Comparison of ENCODE assay signal across 1 cellular context in the genomic region with DNA sequence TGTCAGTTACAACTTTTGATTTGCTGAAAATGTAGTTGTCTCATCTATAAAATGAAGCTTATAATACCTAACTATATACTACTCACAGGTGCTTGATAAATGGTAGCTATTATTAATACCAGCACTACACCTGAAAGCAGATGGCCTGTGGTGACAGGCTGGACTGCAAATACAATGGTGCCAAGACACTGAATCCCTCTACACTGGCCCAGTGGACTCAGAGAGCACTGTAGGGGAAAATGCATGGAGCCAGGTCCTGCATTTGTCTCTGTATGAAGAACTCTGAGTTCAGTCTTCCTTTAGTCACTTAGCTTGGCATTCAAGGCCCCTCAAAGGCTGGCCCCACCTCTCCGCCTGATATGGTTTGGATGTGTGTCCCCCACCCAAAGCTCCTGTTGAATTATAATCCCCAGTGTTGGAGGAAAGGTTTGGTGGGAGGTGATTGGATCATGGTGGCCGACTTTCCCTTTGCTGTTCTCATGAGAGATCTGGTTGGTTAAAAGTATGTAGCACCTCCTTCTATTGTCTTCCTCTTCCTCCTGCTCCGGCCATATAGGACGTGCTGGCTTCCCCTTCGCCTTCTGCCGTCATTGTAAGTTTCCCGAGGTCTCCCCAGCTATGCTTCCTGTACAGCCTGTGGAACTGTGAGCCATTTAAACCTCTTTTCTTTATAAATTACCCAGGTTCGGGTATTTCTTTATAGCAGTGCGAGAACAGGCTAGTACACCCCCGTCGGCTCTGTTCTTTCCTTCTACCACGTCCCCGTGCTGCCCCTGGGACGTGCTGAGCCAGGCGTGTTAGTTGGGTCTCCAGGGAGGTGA.
A peak's percentile ranks its signal among the peaks of the same experiment; 100 is the strongest.
TF ChIP-seq lines count a peak whose summit lies in the region.

No MANE protein-coding gene starts in this region.

TF ChIP-seq in HepG2, 621 proteins besides CTCF, POLR2A, EP300 and RAD21 (continued from another document and continues in another):
- TF ChIP-seq, protein P1, sequence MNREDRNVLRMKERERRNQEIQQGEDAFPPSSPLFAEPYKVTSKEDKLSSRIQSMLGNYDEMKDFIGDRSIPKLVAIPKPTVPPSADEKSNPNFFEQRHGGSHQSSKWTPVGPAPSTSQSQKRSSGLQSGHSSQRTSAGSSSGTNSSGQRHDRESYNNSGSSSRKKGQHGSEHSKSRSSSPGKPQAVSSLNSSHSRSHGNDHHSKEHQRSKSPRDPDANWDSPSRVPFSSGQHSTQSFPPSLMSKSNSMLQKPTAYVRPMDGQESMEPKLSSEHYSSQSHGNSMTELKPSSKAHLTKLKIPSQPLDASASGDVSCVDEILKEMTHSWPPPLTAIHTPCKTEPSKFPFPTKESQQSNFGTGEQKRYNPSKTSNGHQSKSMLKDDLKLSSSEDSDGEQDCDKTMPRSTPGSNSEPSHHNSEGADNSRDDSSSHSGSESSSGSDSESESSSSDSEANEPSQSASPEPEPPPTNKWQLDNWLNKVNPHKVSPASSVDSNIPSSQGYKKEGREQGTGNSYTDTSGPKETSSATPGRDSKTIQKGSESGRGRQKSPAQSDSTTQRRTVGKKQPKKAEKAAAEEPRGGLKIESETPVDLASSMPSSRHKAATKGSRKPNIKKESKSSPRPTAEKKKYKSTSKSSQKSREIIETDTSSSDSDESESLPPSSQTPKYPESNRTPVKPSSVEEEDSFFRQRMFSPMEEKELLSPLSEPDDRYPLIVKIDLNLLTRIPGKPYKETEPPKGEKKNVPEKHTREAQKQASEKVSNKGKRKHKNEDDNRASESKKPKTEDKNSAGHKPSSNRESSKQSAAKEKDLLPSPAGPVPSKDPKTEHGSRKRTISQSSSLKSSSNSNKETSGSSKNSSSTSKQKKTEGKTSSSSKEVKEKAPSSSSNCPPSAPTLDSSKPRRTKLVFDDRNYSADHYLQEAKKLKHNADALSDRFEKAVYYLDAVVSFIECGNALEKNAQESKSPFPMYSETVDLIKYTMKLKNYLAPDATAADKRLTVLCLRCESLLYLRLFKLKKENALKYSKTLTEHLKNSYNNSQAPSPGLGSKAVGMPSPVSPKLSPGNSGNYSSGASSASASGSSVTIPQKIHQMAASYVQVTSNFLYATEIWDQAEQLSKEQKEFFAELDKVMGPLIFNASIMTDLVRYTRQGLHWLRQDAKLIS (CRISPR knock-in tag; IDR thresholded peaks at IDR 0.05), result no peak
- no peak for TF ChIP-seq NFIC (IDR thresholded peaks at IDR 0.05; ENCODE audit: low read length)
- no peak for TF ChIP-seq ZNF224 (CRISPR knock-in tag; IDR thresholded peaks at IDR 0.05)
- TF ChIP-seq ZBTB21 (CRISPR knock-in tag; IDR thresholded peaks at IDR 0.05), result no peak
- TF ChIP-seq ZMYM3 (CRISPR knock-in tag; IDR thresholded peaks at IDR 0.05), result 0 out of 2 replicates have a peak, but pooled peaks have one; percentile 19
- peak; percentile 72; the same call in 1 of the 2 replicates for TF ChIP-seq ZNF879 (CRISPR knock-in tag; IDR thresholded peaks at IDR 0.05)
- no peak for TF ChIP-seq RAD51 (IDR thresholded peaks at IDR 0.05; ENCODE audit: borderline replicate concordance)
- TF ChIP-seq ZNF746 (CRISPR knock-in tag; IDR thresholded peaks at IDR 0.05), result no peak; the same call in 1 of the 2 replicates
- TF ChIP-seq ZKSCAN1 (IDR thresholded peaks at IDR 0.05; ENCODE audit: low read length), result no peak
- 0 out of 2 replicates have a peak, but pooled peaks have one; percentile 6 for TF ChIP-seq ZNF567 (CRISPR knock-in tag; IDR thresholded peaks at IDR 0.05; ENCODE audit: borderline replicate concordance)
- TF ChIP-seq KLF13 (CRISPR knock-in tag; IDR thresholded peaks at IDR 0.05), result no peak
- TF ChIP-seq ZNF253 (CRISPR knock-in tag; IDR thresholded peaks at IDR 0.05; ENCODE audit: borderline replicate concordance), result no peak
- TF ChIP-seq SP140L (CRISPR knock-in tag; IDR thresholded peaks at IDR 0.05; ENCODE audit: borderline replicate concordance), result no peak
- TF ChIP-seq, protein P2, sequence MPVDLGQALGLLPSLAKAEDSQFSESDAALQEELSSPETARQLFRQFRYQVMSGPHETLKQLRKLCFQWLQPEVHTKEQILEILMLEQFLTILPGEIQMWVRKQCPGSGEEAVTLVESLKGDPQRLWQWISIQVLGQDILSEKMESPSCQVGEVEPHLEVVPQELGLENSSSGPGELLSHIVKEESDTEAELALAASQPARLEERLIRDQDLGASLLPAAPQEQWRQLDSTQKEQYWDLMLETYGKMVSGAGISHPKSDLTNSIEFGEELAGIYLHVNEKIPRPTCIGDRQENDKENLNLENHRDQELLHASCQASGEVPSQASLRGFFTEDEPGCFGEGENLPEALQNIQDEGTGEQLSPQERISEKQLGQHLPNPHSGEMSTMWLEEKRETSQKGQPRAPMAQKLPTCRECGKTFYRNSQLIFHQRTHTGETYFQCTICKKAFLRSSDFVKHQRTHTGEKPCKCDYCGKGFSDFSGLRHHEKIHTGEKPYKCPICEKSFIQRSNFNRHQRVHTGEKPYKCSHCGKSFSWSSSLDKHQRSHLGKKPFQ (CRISPR knock-in tag; IDR thresholded peaks at IDR 0.05; ENCODE audit: insufficient replicate concordance), result no peak
- TF ChIP-seq, protein P3, sequence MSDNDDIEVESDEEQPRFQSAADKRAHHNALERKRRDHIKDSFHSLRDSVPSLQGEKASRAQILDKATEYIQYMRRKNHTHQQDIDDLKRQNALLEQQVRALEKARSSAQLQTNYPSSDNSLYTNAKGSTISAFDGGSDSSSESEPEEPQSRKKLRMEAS (IDR thresholded peaks at IDR 0.05), result no peak
- TF ChIP-seq, protein P4, sequence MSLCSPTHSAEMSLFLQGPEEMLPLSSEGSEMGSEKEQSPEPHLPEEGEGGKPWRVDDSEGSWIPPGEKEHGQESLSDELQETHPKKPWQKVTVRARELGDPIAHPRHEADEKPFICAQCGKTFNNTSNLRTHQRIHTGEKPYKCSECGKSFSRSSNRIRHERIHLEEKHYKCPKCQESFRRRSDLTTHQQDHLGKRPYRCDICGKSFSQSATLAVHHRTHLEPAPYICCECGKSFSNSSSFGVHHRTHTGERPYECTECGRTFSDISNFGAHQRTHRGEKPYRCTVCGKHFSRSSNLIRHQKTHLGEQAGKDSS (CRISPR knock-in tag; IDR thresholded peaks at IDR 0.05; ENCODE audit: borderline replicate concordance, low read depth), result peak; percentile 82; the same call in 1 of the 2 replicates
- TF ChIP-seq ZNF776 (CRISPR knock-in tag; IDR thresholded peaks at IDR 0.05), result 0 out of 2 replicates have a peak, but pooled peaks have one; percentile 2
- no peak for TF ChIP-seq ZFP82 (CRISPR knock-in tag; IDR thresholded peaks at IDR 0.05; ENCODE audit: borderline replicate concordance)
- TF ChIP-seq, protein P5, sequence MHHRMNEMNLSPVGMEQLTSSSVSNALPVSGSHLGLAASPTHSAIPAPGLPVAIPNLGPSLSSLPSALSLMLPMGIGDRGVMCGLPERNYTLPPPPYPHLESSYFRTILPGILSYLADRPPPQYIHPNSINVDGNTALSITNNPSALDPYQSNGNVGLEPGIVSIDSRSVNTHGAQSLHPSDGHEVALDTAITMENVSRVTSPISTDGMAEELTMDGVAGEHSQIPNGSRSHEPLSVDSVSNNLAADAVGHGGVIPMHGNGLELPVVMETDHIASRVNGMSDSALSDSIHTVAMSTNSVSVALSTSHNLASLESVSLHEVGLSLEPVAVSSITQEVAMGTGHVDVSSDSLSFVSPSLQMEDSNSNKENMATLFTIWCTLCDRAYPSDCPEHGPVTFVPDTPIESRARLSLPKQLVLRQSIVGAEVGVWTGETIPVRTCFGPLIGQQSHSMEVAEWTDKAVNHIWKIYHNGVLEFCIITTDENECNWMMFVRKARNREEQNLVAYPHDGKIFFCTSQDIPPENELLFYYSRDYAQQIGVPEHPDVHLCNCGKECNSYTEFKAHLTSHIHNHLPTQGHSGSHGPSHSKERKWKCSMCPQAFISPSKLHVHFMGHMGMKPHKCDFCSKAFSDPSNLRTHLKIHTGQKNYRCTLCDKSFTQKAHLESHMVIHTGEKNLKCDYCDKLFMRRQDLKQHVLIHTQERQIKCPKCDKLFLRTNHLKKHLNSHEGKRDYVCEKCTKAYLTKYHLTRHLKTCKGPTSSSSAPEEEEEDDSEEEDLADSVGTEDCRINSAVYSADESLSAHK (CRISPR knock-in tag; IDR thresholded peaks at IDR 0.05; ENCODE audit: borderline replicate concordance), result no peak
- 0 out of 2 replicates have a peak, but pooled peaks have one; percentile 6 for TF ChIP-seq NCOR1 (IDR thresholded peaks at IDR 0.05; ENCODE audit: borderline replicate concordance, low read length)
- TF ChIP-seq ZNF468 (CRISPR knock-in tag; IDR thresholded peaks at IDR 0.05), result no peak
- no peak for TF ChIP-seq POLR2G (IDR thresholded peaks at IDR 0.05; ENCODE audit: low read depth, low read length)
- TF ChIP-seq, protein P6, sequence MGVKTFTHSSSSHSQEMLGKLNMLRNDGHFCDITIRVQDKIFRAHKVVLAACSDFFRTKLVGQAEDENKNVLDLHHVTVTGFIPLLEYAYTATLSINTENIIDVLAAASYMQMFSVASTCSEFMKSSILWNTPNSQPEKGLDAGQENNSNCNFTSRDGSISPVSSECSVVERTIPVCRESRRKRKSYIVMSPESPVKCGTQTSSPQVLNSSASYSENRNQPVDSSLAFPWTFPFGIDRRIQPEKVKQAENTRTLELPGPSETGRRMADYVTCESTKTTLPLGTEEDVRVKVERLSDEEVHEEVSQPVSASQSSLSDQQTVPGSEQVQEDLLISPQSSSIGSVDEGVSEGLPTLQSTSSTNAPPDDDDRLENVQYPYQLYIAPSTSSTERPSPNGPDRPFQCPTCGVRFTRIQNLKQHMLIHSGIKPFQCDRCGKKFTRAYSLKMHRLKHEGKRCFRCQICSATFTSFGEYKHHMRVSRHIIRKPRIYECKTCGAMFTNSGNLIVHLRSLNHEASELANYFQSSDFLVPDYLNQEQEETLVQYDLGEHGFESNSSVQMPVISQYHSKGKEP (CRISPR knock-in tag; IDR thresholded peaks at IDR 0.05), result no peak
- TF ChIP-seq RFXANK (CRISPR knock-in tag; IDR thresholded peaks at IDR 0.05), result no peak
- TF ChIP-seq SKI (IDR thresholded peaks at IDR 0.05; ENCODE audit: partially characterized antibody), result no peak
- TF ChIP-seq, protein P7, sequence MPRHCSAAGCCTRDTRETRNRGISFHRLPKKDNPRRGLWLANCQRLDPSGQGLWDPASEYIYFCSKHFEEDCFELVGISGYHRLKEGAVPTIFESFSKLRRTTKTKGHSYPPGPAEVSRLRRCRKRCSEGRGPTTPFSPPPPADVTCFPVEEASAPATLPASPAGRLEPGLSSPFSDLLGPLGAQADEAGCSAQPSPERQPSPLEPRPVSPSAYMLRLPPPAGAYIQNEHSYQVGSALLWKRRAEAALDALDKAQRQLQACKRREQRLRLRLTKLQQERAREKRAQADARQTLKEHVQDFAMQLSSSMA (CRISPR knock-in tag; IDR thresholded peaks at IDR 0.05), result 0 out of 2 replicates have a peak, but pooled peaks have one; percentile 57
- no peak for TF ChIP-seq ZNF775 (CRISPR knock-in tag; IDR thresholded peaks at IDR 0.05; ENCODE audit: borderline replicate concordance)
- TF ChIP-seq, protein P8, sequence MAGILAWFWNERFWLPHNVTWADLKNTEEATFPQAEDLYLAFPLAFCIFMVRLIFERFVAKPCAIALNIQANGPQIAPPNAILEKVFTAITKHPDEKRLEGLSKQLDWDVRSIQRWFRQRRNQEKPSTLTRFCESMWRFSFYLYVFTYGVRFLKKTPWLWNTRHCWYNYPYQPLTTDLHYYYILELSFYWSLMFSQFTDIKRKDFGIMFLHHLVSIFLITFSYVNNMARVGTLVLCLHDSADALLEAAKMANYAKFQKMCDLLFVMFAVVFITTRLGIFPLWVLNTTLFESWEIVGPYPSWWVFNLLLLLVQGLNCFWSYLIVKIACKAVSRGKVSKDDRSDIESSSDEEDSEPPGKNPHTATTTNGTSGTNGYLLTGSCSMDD (CRISPR knock-in tag; IDR thresholded peaks at IDR 0.05), result no peak
- TF ChIP-seq NR2C2 (CRISPR knock-in tag; IDR thresholded peaks at IDR 0.05; ENCODE audit: borderline replicate concordance), result no peak
- TF ChIP-seq ZNF724P (CRISPR knock-in tag; IDR thresholded peaks at IDR 0.05; ENCODE audit: borderline replicate concordance), result no peak
- TF ChIP-seq GABPA (IDR thresholded peaks at IDR 0.05; ENCODE audit: low read depth, low read length), result no peak
- no peak for TF ChIP-seq GABPA (CRISPR knock-in tag; IDR thresholded peaks at IDR 0.05; ENCODE audit: low read depth)
- TF ChIP-seq HNF4G (IDR thresholded peaks at IDR 0.05; ENCODE audit: borderline replicate concordance, low read depth, low read length), result no peak; the same call in 1 of the 2 replicates
- TF ChIP-seq HNF4G (CRISPR knock-in tag; IDR thresholded peaks at IDR 0.05; ENCODE audit: borderline replicate concordance, low read depth), result no peak
- TF ChIP-seq ZSCAN25 (CRISPR knock-in tag; IDR thresholded peaks at IDR 0.05), result no peak
- no peak for TF ChIP-seq PHF20 (CRISPR knock-in tag; IDR thresholded peaks at IDR 0.05)
- no peak for TF ChIP-seq MAFG (CRISPR knock-in tag; IDR thresholded peaks at IDR 0.05)
- no peak for TF ChIP-seq MTA3 (CRISPR knock-in tag; IDR thresholded peaks at IDR 0.05)
- TF ChIP-seq, protein P9, sequence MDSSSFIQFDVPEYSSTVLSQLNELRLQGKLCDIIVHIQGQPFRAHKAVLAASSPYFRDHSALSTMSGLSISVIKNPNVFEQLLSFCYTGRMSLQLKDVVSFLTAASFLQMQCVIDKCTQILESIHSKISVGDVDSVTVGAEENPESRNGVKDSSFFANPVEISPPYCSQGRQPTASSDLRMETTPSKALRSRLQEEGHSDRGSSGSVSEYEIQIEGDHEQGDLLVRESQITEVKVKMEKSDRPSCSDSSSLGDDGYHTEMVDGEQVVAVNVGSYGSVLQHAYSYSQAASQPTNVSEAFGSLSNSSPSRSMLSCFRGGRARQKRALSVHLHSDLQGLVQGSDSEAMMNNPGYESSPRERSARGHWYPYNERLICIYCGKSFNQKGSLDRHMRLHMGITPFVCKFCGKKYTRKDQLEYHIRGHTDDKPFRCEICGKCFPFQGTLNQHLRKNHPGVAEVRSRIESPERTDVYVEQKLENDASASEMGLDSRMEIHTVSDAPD (CRISPR knock-in tag; IDR thresholded peaks at IDR 0.05), result no peak
- no peak for TF ChIP-seq RFX1 (IDR thresholded peaks at IDR 0.05)
- TF ChIP-seq, protein P10, sequence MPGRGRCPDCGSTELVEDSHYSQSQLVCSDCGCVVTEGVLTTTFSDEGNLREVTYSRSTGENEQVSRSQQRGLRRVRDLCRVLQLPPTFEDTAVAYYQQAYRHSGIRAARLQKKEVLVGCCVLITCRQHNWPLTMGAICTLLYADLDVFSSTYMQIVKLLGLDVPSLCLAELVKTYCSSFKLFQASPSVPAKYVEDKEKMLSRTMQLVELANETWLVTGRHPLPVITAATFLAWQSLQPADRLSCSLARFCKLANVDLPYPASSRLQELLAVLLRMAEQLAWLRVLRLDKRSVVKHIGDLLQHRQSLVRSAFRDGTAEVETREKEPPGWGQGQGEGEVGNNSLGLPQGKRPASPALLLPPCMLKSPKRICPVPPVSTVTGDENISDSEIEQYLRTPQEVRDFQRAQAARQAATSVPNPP (CRISPR knock-in tag; IDR thresholded peaks at IDR 0.05), result no peak
- TF ChIP-seq ZNF343 (CRISPR knock-in tag; IDR thresholded peaks at IDR 0.05), result no peak
- no peak for TF ChIP-seq ZNF263 (CRISPR knock-in tag; IDR thresholded peaks at IDR 0.05)
- TF ChIP-seq RBM39 (IDR thresholded peaks at IDR 0.05; ENCODE audit: low read depth, low read length, poor library complexity, severe bottlenecking), result no peak
